In the genomic region with DNA sequence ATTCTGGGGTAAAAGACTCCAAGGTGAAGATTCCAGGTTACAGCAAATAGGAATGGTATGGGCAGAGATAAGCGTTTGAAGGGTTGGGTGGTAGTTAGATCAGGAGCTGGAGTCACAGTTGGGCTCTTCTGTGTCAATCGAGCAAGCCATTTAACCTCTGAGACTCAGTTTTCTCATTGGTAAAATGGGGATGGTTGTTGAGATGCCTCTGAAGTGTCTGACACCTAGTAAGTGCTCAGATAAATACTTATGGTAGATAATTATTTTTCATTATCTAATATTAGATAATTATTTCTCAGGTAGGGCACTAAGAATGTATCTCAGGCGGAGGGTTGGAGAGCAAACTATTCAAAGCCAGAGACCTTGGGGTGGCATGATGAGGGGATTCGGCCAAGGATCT, we compare ENCODE assay signal across 9 cellular contexts. TPM values are rescaled to one million over a fixed set of nuclear protein-coding genes. Genes with fewer than 3 reads are reported as not detected.
DNase-seq lines count a peak whose midpoint lies in the region; ATAC-seq and TF ChIP-seq lines count a peak whose summit lies in the region.
"Had no signal": no experiment of that assay in that cellular context is flagged by ENCODE, and none has a peak within 500 bp of the region (broad histone marks: within the 10 kb centered on the region; RNA-seq: fewer than 3 reads in every experiment).

No MANE protein-coding gene starts in this region.

- peak overlapping the region; percentile 97 for H3K27ac Mint-ChIP-seq in activated T-helper 17 cell treated with anti-CD3 and anti-CD28 coated beads, Interleukin-2, amount 50 U/mL, for 72 hours
- peak overlapping the region; percentile 96 for H3K27ac Mint-ChIP-seq in memory B cell

- no peak for TF ChIP-seq CTCF in cardiac muscle cell (IDR thresholded peaks at IDR 0.05; ENCODE audit: low read depth, low read length)
- no peak for TF ChIP-seq CTCF in upper lobe of right lung (IDR thresholded peaks at IDR 0.05)

- no peaks in the 10 kb centered on the region for H3K4me1 ChIP-seq in cardiac muscle cell (ENCODE audit: low read depth)
- H3K4me1 ChIP-seq in upper lobe of right lung = peaks cover 46% of the 10 kb centered on the region

- H3K4me3 Mint-ChIP-seq in activated T-helper 17 cell treated with anti-CD3 and anti-CD28 coated beads, Interleukin-2, amount 50 U/mL, for 72 hours = peak overlapping the region; percentile 97
- H3K4me3 Mint-ChIP-seq in memory B cell = peak overlapping the region; percentile 90

- no peaks in the 10 kb centered on the region for H3K9me3 ChIP-seq in cardiac muscle cell (ENCODE audit: low read depth)
- H3K9me3 ChIP-seq in upper lobe of right lung = no peaks in the 10 kb centered on the region

- H3K27ac ChIP-seq in cardiac muscle cell = no peak overlapping the region
- no peak overlapping the region for H3K27ac ChIP-seq in upper lobe of right lung

- H3K4me3 ChIP-seq in cardiac muscle cell = peak overlapping the region; percentile 38
- peak overlapping the region; percentile 48 for H3K4me3 ChIP-seq in upper lobe of right lung

- peaks cover 32% of the 10 kb centered on the region for H3K36me3 Mint-ChIP-seq in activated T-helper 17 cell treated with anti-CD3 and anti-CD28 coated beads, Interleukin-2, amount 50 U/mL, for 72 hours (ENCODE audit: low read depth)
- no peaks in the 10 kb centered on the region for H3K36me3 Mint-ChIP-seq in memory B cell

- ATAC-seq in left ventricle myocardium superior (no peak), memory B cell (ENCODE audit: low read depth) (no peak), upper lobe of right lung (no peak), HG03025 (IDR thresholded peaks at IDR 0.05; ENCODE audit: low FRiP score, unreplicated experiment) (no peak), left lobe of liver (no peak), HG03378 (IDR thresholded peaks at IDR 0.05; ENCODE audit: unreplicated experiment) (no peak)
- no peak for ATAC-seq in activated T-helper 17 cell treated with anti-CD3 and anti-CD28 coated beads, Interleukin-2, amount 50 U/mL, for 72 hours (replicated peaks)

- H3K27me3 Mint-ChIP-seq in activated T-helper 17 cell treated with anti-CD3 and anti-CD28 coated beads, Interleukin-2, amount 50 U/mL, for 72 hours = no peaks in the 10 kb centered on the region
- no peaks in the 10 kb centered on the region for H3K27me3 Mint-ChIP-seq in memory B cell

- peaks cover 29% of the 10 kb centered on the region for H3K4me1 Mint-ChIP-seq in activated T-helper 17 cell treated with anti-CD3 and anti-CD28 coated beads, Interleukin-2, amount 50 U/mL, for 72 hours
- peaks cover 40% of the 10 kb centered on the region for H3K4me1 Mint-ChIP-seq in memory B cell

- no peaks in the 10 kb centered on the region for H3K27me3 ChIP-seq in cardiac muscle cell
- H3K27me3 ChIP-seq in upper lobe of right lung = no peaks in the 10 kb centered on the region

- H3K9me3 Mint-ChIP-seq in activated T-helper 17 cell treated with anti-CD3 and anti-CD28 coated beads, Interleukin-2, amount 50 U/mL, for 72 hours = no peaks in the 10 kb centered on the region
- peaks cover 2% of the 10 kb centered on the region for H3K9me3 Mint-ChIP-seq in memory B cell

- intact Hi-C loops in left ventricle myocardium superior (cut with micrococcal nuclease) = no loop called here
- intact Hi-C loops in upper lobe of right lung (cut with DNase I) = no loop called here

- DNase-seq in cardiac muscle cell (ENCODE audit: low read depth in 1 of 2, low spot score in 1 of 2) (no peak), left ventricle myocardium superior (no peak), memory B cell (ENCODE audit: low spot score in 2 of 2) (no peak), upper lobe of right lung (no peak), left lobe of liver (ENCODE audit: low spot score) (no peak)
- DNase-seq: MV-4-11 had no signal

- H3K36me3 ChIP-seq in cardiac muscle cell (no peaks in the 10 kb centered on the region), upper lobe of right lung (no peaks in the 10 kb centered on the region)

RNA-seq across cellular contexts. Expression of a gene that starts 7.8 kb away (rescaled TPM):
- 85.3 and 203 TPM in 2 replicates for total RNA-seq in cardiac muscle cell
- 158 and 255 TPM in 2 replicates for polyA plus RNA-seq in cardiac muscle cell
- 294 TPM for total RNA-seq in left ventricle myocardium superior
- 100 to 1,000 TPM; 117 to 331 TPM for total RNA-seq in activated T-helper 17 cell treated with anti-CD3 and anti-CD28 coated beads, Interleukin-2, amount 50 U/mL, for 72 hours
- 430 TPM for total RNA-seq in upper lobe of right lung
- total RNA-seq in left lobe of liver = 41.6 TPM

RNA-seq across cellular contexts. Expression of a gene that starts 32.3 kb away (rescaled TPM):
- 53.3 and 63.6 TPM in 2 replicates for total RNA-seq in cardiac muscle cell
- 70.1 and 83.4 TPM in 2 replicates for polyA plus RNA-seq in cardiac muscle cell
- total RNA-seq in left ventricle myocardium superior = 16.4 TPM
- 100 to 1,000 TPM; 113 to 126 TPM for total RNA-seq in activated T-helper 17 cell treated with anti-CD3 and anti-CD28 coated beads, Interleukin-2, amount 50 U/mL, for 72 hours
- 68.1 TPM for total RNA-seq in upper lobe of right lung
- 15.2 TPM for total RNA-seq in left lobe of liver
